In genomic region chr2:69724540-69725159, GRCh38 we compare ENCODE assay signal across 1 cellular context.
TF ChIP-seq lines count a peak whose summit lies in the region.

No MANE protein-coding gene starts in this region.

TF ChIP-seq in K562, 482 proteins besides CTCF, POLR2A, EP300 and RAD21 (continued from another document and continues in another):
- no peak for TF ChIP-seq ATF2 (CRISPR knock-in tag; IDR thresholded peaks at IDR 0.05)
- no peak for TF ChIP-seq TSHZ1 (CRISPR knock-in tag; IDR thresholded peaks at IDR 0.05)
- no peak for TF ChIP-seq E4F1 (CRISPR knock-in tag; IDR thresholded peaks at IDR 0.05; ENCODE audit: borderline replicate concordance)
- no peak for TF ChIP-seq MCM3 (IDR thresholded peaks at IDR 0.05)
- TF ChIP-seq HBP1 (CRISPR knock-in tag; IDR thresholded peaks at IDR 0.05): no peak
- TF ChIP-seq THAP7 (CRISPR knock-in tag; IDR thresholded peaks at IDR 0.05): no peak
- no peak for TF ChIP-seq MBD1 (CRISPR knock-in tag; IDR thresholded peaks at IDR 0.05)
- no peak for TF ChIP-seq ZNF143 (CRISPR knock-in tag; IDR thresholded peaks at IDR 0.05)
- TF ChIP-seq ZBTB40 (IDR thresholded peaks at IDR 0.05): no peak
- no peak for TF ChIP-seq ZBTB40 (CRISPR knock-in tag; IDR thresholded peaks at IDR 0.05)
- TF ChIP-seq FOXJ2 (tag; IDR thresholded peaks at IDR 0.05): no peak
- no peak for TF ChIP-seq USF1 (CRISPR knock-in tag; IDR thresholded peaks at IDR 0.05)
- no peak for TF ChIP-seq ZNF384 (IDR thresholded peaks at IDR 0.05; ENCODE audit: low read depth, low read length)
- TF ChIP-seq PHTF2 (CRISPR knock-in tag; IDR thresholded peaks at IDR 0.05): no peak
- TF ChIP-seq PHF21A (IDR thresholded peaks at IDR 0.05; ENCODE audit: borderline replicate concordance, low read depth): no peak
- no peak for TF ChIP-seq KLF1 (tag; IDR thresholded peaks at IDR 0.05)
- TF ChIP-seq KHSRP (IDR thresholded peaks at IDR 0.05): no peak
- peak; percentile 87 for TF ChIP-seq SMARCA4 (IDR thresholded peaks at IDR 0.05)
- TF ChIP-seq BCL6 (CRISPR knock-in tag; IDR thresholded peaks at IDR 0.05): no peak
- no peak for TF ChIP-seq SMARCA5 (IDR thresholded peaks at IDR 0.05)
- no peak for TF ChIP-seq ZBTB5 (IDR thresholded peaks at IDR 0.05)
- no peak for TF ChIP-seq EHMT2 (IDR thresholded peaks at IDR 0.05)
- TF ChIP-seq HNRNPLL (IDR thresholded peaks at IDR 0.05; ENCODE audit: low read depth, low read length, poor library complexity, severe bottlenecking): no peak
- TF ChIP-seq NCOA1 (IDR thresholded peaks at IDR 0.05; ENCODE audit: low read depth): no peak
- no peak for TF ChIP-seq ZC3H4 (CRISPR knock-in tag; IDR thresholded peaks at IDR 0.05; ENCODE audit: borderline replicate concordance)
- no peak for TF ChIP-seq HMGXB4 (CRISPR knock-in tag; IDR thresholded peaks at IDR 0.05)
